Comparison of ENCODE assay signal across 8 cellular contexts in genomic region chr6:2998249-2999004, GRCh38. TPM values are rescaled to one million over a fixed set of nuclear protein-coding genes. Genes with fewer than 3 reads are reported as not detected.
DNase-seq lines count a peak whose midpoint lies in the region; ATAC-seq, FAIRE-seq and TF ChIP-seq lines count a peak whose summit lies in the region.
"Not testable (repeated sequence)": the region's sequence is repeated elsewhere in the genome, so short reads cannot be mapped to it uniquely, and the experiment has no call there.

No MANE protein-coding gene starts in this region.

- not testable (repeated sequence) for H3K36me3 ChIP-seq in SJCRH30; skeletal muscle satellite cell (ENCODE audit: insufficient read depth, low read length)

- peak overlapping the region; percentile 26 for H3K27ac Mint-ChIP-seq in activated T-cell treated with anti-CD3 and anti-CD28 coated beads, Interleukin-2, amount 50 U/mL, for 72 hours
- peak overlapping the region; percentile 79 to 85 for H3K27ac Mint-ChIP-seq in effector memory CD8-positive, alpha-beta T cell

- intact Hi-C loops in left colon (cut with DNase I, micrococcal nuclease): loop anchor here (2.0 to 5.0 kb wide), 2 partner anchors 56 to 59 kb away; no protein-coding TSS in a partner anchor

- 6% methylated on average over 9 of the region's 16 CpGs for WGBS in A549 (ENCODE audit: missing lambda C conversion rate)

- DNase-seq in A549 (ENCODE audit: low read depth in 1 of 2, low spot score in 1 of 2): peak in 1 of 2 experiments; percentile 31
- peak in 1 of 2 experiments; percentile 7 for DNase-seq in SJCRH30
- peak; percentile 51 to 66 for DNase-seq in activated T-cell treated with anti-CD3 and anti-CD28 coated beads, Interleukin-2, amount 50 U/mL, for 72 hours
- peak; percentile 51 to 69 (median 51) for DNase-seq in effector memory CD8-positive, alpha-beta T cell
- not testable (repeated sequence) for DNase-seq in left colon

- TF ChIP-seq CTCF in A549 (IDR thresholded peaks at IDR 0.05): peak; percentile 42; the same call in 2 of the 3 replicates

- TF ChIP-seq RAD21 in A549 (conservative IDR thresholded peaks at IDR 0.05 in 1 of 2, IDR thresholded peaks at IDR 0.05 in 1 of 2): peak; percentile 51 to 73

- TF ChIP-seq EP300 in A549 (IDR thresholded peaks at IDR 0.05): not testable (repeated sequence)

- H3K9ac ChIP-seq in skeletal muscle satellite cell (ENCODE audit: low read depth, low read length): peak overlapping the region; percentile 59

- CTCF ChIA-PET in A549 (lab: Yijun Ruan, JAX): interaction anchor here (0.6 to 3.1 kb wide), 9 partner anchors 9 to 249 kb away, joined by 3 to 12 read pairs (median 7); no protein-coding TSS in a partner anchor

- peak overlapping the region; percentile 92 to 95 for H3K4me3 Mint-ChIP-seq in activated T-cell treated with anti-CD3 and anti-CD28 coated beads, Interleukin-2, amount 50 U/mL, for 72 hours
- H3K4me3 Mint-ChIP-seq in effector memory CD8-positive, alpha-beta T cell: peak overlapping the region; percentile 88 to 89

- H3K27me3 ChIP-seq in SJCRH30; skeletal muscle satellite cell (ENCODE audit: control insufficient read depth, insufficient read depth, low read length): not testable (repeated sequence)

- peak; percentile 90 for FAIRE-seq in A549 (lab: Jason Lieb, UNC)

- POLR2A ChIA-PET in A549 (lab: Yijun Ruan, JAX): interaction anchor here (0.8 to 2.1 kb wide), 5 partner anchors 9 to 70 kb away, joined by 4 to 22 read pairs (median 13); partner anchors contain the start of gene RIPK1

- H3K4me3 ChIP-seq in A549: peak overlapping the region; percentile 69
- H3K4me3 ChIP-seq in SJCRH30: peak overlapping the region; percentile 96
- peak overlapping the region; percentile 69 for H3K4me3 ChIP-seq in skeletal muscle satellite cell (ENCODE audit: low read length)

- H3K4me1 Mint-ChIP-seq in activated T-cell treated with anti-CD3 and anti-CD28 coated beads, Interleukin-2, amount 50 U/mL, for 72 hours (ENCODE audit: low read depth): peaks cover 36% of the 10 kb centered on the region
- H3K4me1 Mint-ChIP-seq in effector memory CD8-positive, alpha-beta T cell (ENCODE audit: low read depth in 2 of 2): peaks cover 18 to 20% of the 10 kb centered on the region in 2 donors

- H3K4me2 ChIP-seq in A549 (peak overlapping the region; percentile 91), skeletal muscle satellite cell (ENCODE audit: low read length) (peak overlapping the region; percentile 84)

- H3K36me3 Mint-ChIP-seq in activated T-cell treated with anti-CD3 and anti-CD28 coated beads, Interleukin-2, amount 50 U/mL, for 72 hours (ENCODE audit: insufficient read depth in 2 of 2): not testable (repeated sequence)
- H3K36me3 Mint-ChIP-seq in effector memory CD8-positive, alpha-beta T cell (ENCODE audit: insufficient read depth): peaks cover 16% of the 10 kb centered on the region

- not testable (repeated sequence) for TF ChIP-seq POLR2A in A549 (IDR thresholded peaks at IDR 0.05; ENCODE audit: low read length)

- not testable (repeated sequence) for H3K9me3 ChIP-seq in A549; SJCRH30 (replicated peaks); skeletal muscle satellite cell (replicated peaks; ENCODE audit: low read length)

- peak; percentile 51 to 79 for ATAC-seq in A549
- ATAC-seq in GM18861 (IDR thresholded peaks at IDR 0.05; ENCODE audit: unreplicated experiment): peak; percentile 36
- peak; percentile 41 for ATAC-seq in HG03342 (IDR thresholded peaks at IDR 0.05; ENCODE audit: unreplicated experiment)
- ATAC-seq in activated T-cell treated with anti-CD3 and anti-CD28 coated beads, Interleukin-2, amount 50 U/mL, for 72 hours (replicated peaks in 1 of 2): peak; percentile 46 to 63
- ATAC-seq in effector memory CD8-positive, alpha-beta T cell (replicated peaks): peak; percentile 57
- ATAC-seq in left colon: peak; percentile 64

- peak overlapping the region; percentile 70 to 75 for H3K27ac ChIP-seq in A549
- H3K27ac ChIP-seq in SJCRH30: not testable (repeated sequence)

- not testable (repeated sequence) for H3K9me3 Mint-ChIP-seq in activated T-cell treated with anti-CD3 and anti-CD28 coated beads, Interleukin-2, amount 50 U/mL, for 72 hours; effector memory CD8-positive, alpha-beta T cell

- H3K4me1 ChIP-seq in A549 (peaks cover 23% of the 10 kb centered on the region), skeletal muscle satellite cell (ENCODE audit: control insufficient read depth, insufficient read depth, low read length) (peaks cover 16% of the 10 kb centered on the region)
- H3K4me1 ChIP-seq in SJCRH30: not testable (repeated sequence)

- not testable (repeated sequence) for H3K27me3 Mint-ChIP-seq in activated T-cell treated with anti-CD3 and anti-CD28 coated beads, Interleukin-2, amount 50 U/mL, for 72 hours (ENCODE audit: low read depth); effector memory CD8-positive, alpha-beta T cell

TF ChIP-seq in A549, 52 proteins besides CTCF, POLR2A, EP300 and RAD21:
- TF ChIP-seq SMC3 (IDR thresholded peaks at IDR 0.05): peak; percentile 61
TF ChIP-seq in A549: peak in this region for 1; not testable (repeated sequence) for 51.

RNA-seq across cellular contexts. Expression of gene NQO2, which starts 1.3 kb away (rescaled TPM):
- polyA plus RNA-seq in A549 (2011; rRNA removed): 77.0 and 86.5 TPM in 2 replicates
- polyA plus RNA-seq in A549 (2012; cell fraction: cytosol; rRNA removed): 78.6 and 80.2 TPM in 2 replicates
- polyA plus RNA-seq in A549 (2012; cell fraction: nucleus; rRNA removed): 37.9 and 48.4 TPM in 2 replicates
- polyA plus RNA-seq in A549 (2017; fragmentation: RNase III; extraction: RNeasy Plus Mini Kit Qiagen cat#74134 plus additional on column Dnase treatment): 61.3 to 70.6 TPM (median 67.2 TPM) in 3 replicates
- 47.2 and 54.9 TPM in 2 replicates for polyA minus RNA-seq in A549 (2011; rRNA and poly(A)+ RNA removed)
- 15.4 and 17.5 TPM in 2 replicates for total RNA-seq in SJCRH30 (2014; rRNA removed; shearing (Covaris generic))
- 10 to 100 TPM; 32.7 to 47.3 TPM for total RNA-seq in activated T-cell treated with anti-CD3 and anti-CD28 coated beads, Interleukin-2, amount 50 U/mL, for 72 hours
- 10 to 100 TPM in 1 of 2 donors, 1 to 10 TPM in 1; 10.0 to 12.2 TPM for total RNA-seq in left colon
- total RNA-seq in skeletal muscle satellite cell (2012; rRNA removed): 47.2 and 47.7 TPM in 2 replicates

RNA-seq across cellular contexts. Expression of gene SERPINB6, which starts 27.1 kb away (rescaled TPM):
- polyA plus RNA-seq in A549 (2011; rRNA removed): 107 and 126 TPM in 2 replicates
- polyA plus RNA-seq in A549 (2012; cell fraction: cytosol; rRNA removed): 84.1 and 91.4 TPM in 2 replicates
- 86.4 and 139 TPM in 2 replicates for polyA plus RNA-seq in A549 (2012; cell fraction: nucleus; rRNA removed)
- 98.5 to 107 TPM (median 104 TPM) in 3 replicates for polyA plus RNA-seq in A549 (2017; fragmentation: RNase III; extraction: RNeasy Plus Mini Kit Qiagen cat#74134 plus additional on column Dnase treatment)
- polyA minus RNA-seq in A549 (2011; rRNA and poly(A)+ RNA removed): 65.5 and 65.6 TPM in 2 replicates
- 60.4 and 62.5 TPM in 2 replicates for total RNA-seq in SJCRH30 (2014; rRNA removed; shearing (Covaris generic))
- 100 to 1,000 TPM in 1 of 2 donors, 10 to 100 TPM in 1; 64.9 to 114 TPM for total RNA-seq in activated T-cell treated with anti-CD3 and anti-CD28 coated beads, Interleukin-2, amount 50 U/mL, for 72 hours
- total RNA-seq in left colon: 100 to 1,000 TPM; 182 to 192 TPM
- total RNA-seq in skeletal muscle satellite cell (2012; rRNA removed): 81.6 and 82.6 TPM in 2 replicates
